In genomic region chr1:147567594-147568381, GRCh38 we compare ENCODE assay signal across 20 cellular contexts. TPM values are rescaled to one million over a fixed set of nuclear protein-coding genes. Genes with fewer than 3 reads are reported as not detected.
DNase-seq lines count a peak whose midpoint lies in the region; ATAC-seq and TF ChIP-seq lines count a peak whose summit lies in the region.
"Had no signal": no experiment of that assay in that cellular context is flagged by ENCODE, and none has a peak within 500 bp of the region (broad histone marks: within the 10 kb centered on the region; RNA-seq: fewer than 3 reads in every experiment).

No MANE protein-coding gene starts in this region.

- H3K36me3 ChIP-seq in PC-9 (ENCODE audit: low read depth) (no peaks in the 10 kb centered on the region), hepatocyte (replicated peaks; ENCODE audit: insufficient read depth, low read depth) (no peaks in the 10 kb centered on the region)
- H3K36me3 ChIP-seq: esophagus muscularis mucosa, right lobe of liver, vagina had no signal

- intact Hi-C loops in PC-9 (cut with micrococcal nuclease; ENCODE audit: unreplicated experiment) = no loop called here

- H3K9me3 Mint-ChIP-seq in neural crest cell = peaks cover 2% of the 10 kb centered on the region
- H3K9me3 Mint-ChIP-seq: activated CD4-positive, alpha-beta memory T cell treated with anti-CD3 and anti-CD28 coated beads, Interleukin-2, amount 10 ng/mL, durations not matched to agents 7 days and 5 days; activated naive CD4-positive, alpha-beta T cell treated with anti-CD3 and anti-CD28 coated beads, Interleukin-2, amount 50 U/mL, for 72 hours; activated T-cell treated with anti-CD3 and anti-CD28 coated beads, Interleukin-2, amount 50 U/mL, for 24 hours; CD8-positive, alpha-beta memory T cell; stimulated activated naive CD8-positive, alpha-beta T cell treated with anti-CD3 and anti-CD28 coated beads, Interleukin-15, amount 100 ng/mL, for 72 hours had no signal

- H3K4me2 ChIP-seq in PC-9 = peak overlapping the region; percentile 50
- H3K4me2 ChIP-seq in hepatocyte = peak overlapping the region; percentile 45

- H3K27me3 ChIP-seq in PC-9 (ENCODE audit: insufficient read depth, low read depth) (no peaks in the 10 kb centered on the region), hepatocyte (no peaks in the 10 kb centered on the region)
- H3K27me3 ChIP-seq: dorsolateral prefrontal cortex, esophagus muscularis mucosa, right lobe of liver, vagina had no signal

- 0 out of 2 replicates have a peak overlapping the region, but pooled peaks have one; percentile 1 for H2AFZ ChIP-seq in PC-9
- H2AFZ ChIP-seq in hepatocyte = no peak overlapping the region

- TF ChIP-seq CTCF in PC-9 (conservative IDR thresholded peaks at IDR 0.05) (no peak), hepatocyte (IDR thresholded peaks at IDR 0.05; ENCODE audit: poor library complexity) (no peak), neural crest cell (conservative IDR thresholded peaks at IDR 0.05) (no peak)

- BruUV-seq in PC-9 (replicated peaks; lab: Mats Ljungman, UMichigan) = no TSS peak

- peak overlapping the region; percentile 21 for H3K4me3 Mint-ChIP-seq in neural crest cell
- H3K4me3 Mint-ChIP-seq: activated CD4-positive, alpha-beta memory T cell treated with anti-CD3 and anti-CD28 coated beads, Interleukin-2, amount 10 ng/mL, durations not matched to agents 7 days and 5 days; activated T-cell treated with anti-CD3 and anti-CD28 coated beads, Interleukin-2, amount 50 U/mL, for 24 hours; CD8-positive, alpha-beta memory T cell; stimulated activated naive CD8-positive, alpha-beta T cell treated with anti-CD3 and anti-CD28 coated beads, Interleukin-15, amount 100 ng/mL, for 72 hours had no signal

- no peak for ATAC-seq in GM19023 (IDR thresholded peaks at IDR 0.05; ENCODE audit: unreplicated experiment)
- ATAC-seq: activated naive CD4-positive, alpha-beta T cell treated with anti-CD3 and anti-CD28 coated beads, Interleukin-2, amount 50 U/mL, for 72 hours; right lobe of liver; stimulated activated naive CD8-positive, alpha-beta T cell treated with anti-CD3 and anti-CD28 coated beads, Interleukin-15, amount 100 ng/mL, for 72 hours had no signal

- H3K9me2 ChIP-seq in PC-9 (ENCODE audit: insufficient read depth) = no peaks in the 10 kb centered on the region
- H3K9me2 ChIP-seq in hepatocyte (replicated peaks; ENCODE audit: insufficient read depth) = no peaks in the 10 kb centered on the region

- H3K4me1 Mint-ChIP-seq in neural crest cell = peaks cover 51% of the 10 kb centered on the region

- CTCF ChIA-PET in PC-9 (lab: Charles Lee) = no interaction called here

- peak; percentile 41 for DNase-seq in ELF-1 (ENCODE audit: low read depth, low spot score)
- peak in 1 of 2 experiments; percentile 31 for DNase-seq in PC-9
- no peak for DNase-seq in hepatocyte (ENCODE audit: low spot score)
- DNase-seq in neural crest cell (ENCODE audit: low read depth, low spot score) = no peak
- DNase-seq in DMS79 (lab: John Stamatoyannopoulos, UW) = no peak
- no peak for DNase-seq in stimulated activated CD4-positive, alpha-beta T cell treated with anti-CD3 and anti-CD28 coated beads, Interleukin-4, amount 100 ng/mL, for 4 hours
- no peak for DNase-seq in stimulated activated CD4-positive, alpha-beta T cell treated with anti-CD3 and anti-CD28 coated beads, Interleukin-12 subunit alpha, Interleukin-12 subunit beta, amount 100 ng/mL, for 4 hours
- DNase-seq: activated CD4-positive, alpha-beta memory T cell treated with anti-CD3 and anti-CD28 coated beads, Interleukin-2, amount 10 ng/mL, durations not matched to agents 7 days and 5 days; activated T-cell treated with anti-CD3 and anti-CD28 coated beads, Interleukin-2, amount 50 U/mL, for 24 hours; CD8-positive, alpha-beta memory T cell; dorsolateral prefrontal cortex; glutamatergic neuron; kidney glomerular epithelial cell; NCI-H69; right lobe of liver; stimulated activated naive CD8-positive, alpha-beta T cell treated with anti-CD3 and anti-CD28 coated beads, Interleukin-15, amount 100 ng/mL, for 72 hours had no signal

- 41% methylated on average over 2 of the region's 2 CpGs for WGBS in hepatocyte (ENCODE audit: low lambda C conversion rate, missing lambda C conversion rate)

- H3K9me3 ChIP-seq in PC-9 (ENCODE audit: insufficient read depth, low read depth) (no peaks in the 10 kb centered on the region), hepatocyte (ENCODE audit: low read depth) (no peaks in the 10 kb centered on the region)
- H3K9me3 ChIP-seq: esophagus muscularis mucosa, right lobe of liver, vagina had no signal

- H3K4me1 ChIP-seq in PC-9 (replicated peaks; ENCODE audit: insufficient read depth) = peaks cover 13% of the 10 kb centered on the region
- H3K4me1 ChIP-seq in hepatocyte (ENCODE audit: insufficient read depth) = no peaks in the 10 kb centered on the region
- H3K4me1 ChIP-seq: right lobe of liver, vagina had no signal

- H3K79me2 ChIP-seq in PC-9 (ENCODE audit: low read depth) (0 out of 2 replicates have a peak, but pooled peaks cover 7% of the 10 kb centered on the region), hepatocyte (peaks cover 73% of the 10 kb centered on the region)

- H3F3A ChIP-seq in PC-9 (ENCODE audit: insufficient read depth, low read depth) = no peaks in the 10 kb centered on the region

- H3K27me3 Mint-ChIP-seq in neural crest cell (ENCODE audit: low read depth) = no peaks in the 10 kb centered on the region
- H3K27me3 Mint-ChIP-seq: activated T-cell treated with anti-CD3 and anti-CD28 coated beads, Interleukin-2, amount 50 U/mL, for 24 hours; stimulated activated naive CD8-positive, alpha-beta T cell treated with anti-CD3 and anti-CD28 coated beads, Interleukin-15, amount 100 ng/mL, for 72 hours had no signal

- H3K36me3 Mint-ChIP-seq in neural crest cell (ENCODE audit: low read depth) = peaks cover 8% of the 10 kb centered on the region
- H3K36me3 Mint-ChIP-seq: activated naive CD4-positive, alpha-beta T cell treated with anti-CD3 and anti-CD28 coated beads, Interleukin-2, amount 50 U/mL, for 72 hours had no signal

- H3K4me3 ChIP-seq in PC-9 (no peak overlapping the region), hepatocyte (no peak overlapping the region)
- H3K4me3 ChIP-seq: dorsolateral prefrontal cortex, esophagus muscularis mucosa, right lobe of liver, vagina had no signal

- POLR2A ChIA-PET in PC-9 (lab: Charles Lee; ENCODE audit: unreplicated experiment) = interaction anchor here (0.8 kb wide), 1 partner anchor 13 kb away, joined by 4 read pairs; no protein-coding TSS in a partner anchor

- H4K20me1 ChIP-seq in PC-9 (ENCODE audit: insufficient read depth) (no peaks in the 10 kb centered on the region), hepatocyte (ENCODE audit: insufficient read depth, poor library complexity, severe bottlenecking) (no peaks in the 10 kb centered on the region)

- H3K27ac ChIP-seq in PC-9 = no peak overlapping the region
- no peak overlapping the region for H3K27ac ChIP-seq in hepatocyte
- H3K27ac ChIP-seq: dorsolateral prefrontal cortex, esophagus muscularis mucosa, right lobe of liver, vagina had no signal

- H3K27ac Mint-ChIP-seq in neural crest cell (ENCODE audit: unreplicated experiment) = peak overlapping the region; percentile 8
- H3K27ac Mint-ChIP-seq: activated CD4-positive, alpha-beta memory T cell treated with anti-CD3 and anti-CD28 coated beads, Interleukin-2, amount 10 ng/mL, durations not matched to agents 7 days and 5 days; activated T-cell treated with anti-CD3 and anti-CD28 coated beads, Interleukin-2, amount 50 U/mL, for 24 hours; CD8-positive, alpha-beta memory T cell; stimulated activated naive CD8-positive, alpha-beta T cell treated with anti-CD3 and anti-CD28 coated beads, Interleukin-15, amount 100 ng/mL, for 72 hours had no signal

RNA-seq across cellular contexts. Expression of gene BCL9, which starts 26.5 kb away (rescaled TPM):
- 31.3 and 32.2 TPM in 2 replicates for total RNA-seq in PC-9 (2021)
- total RNA-seq in hepatocyte = 13.0 and 22.6 TPM in 2 replicates
- 16.5 and 17.0 TPM in 2 replicates for polyA plus RNA-seq in hepatocyte
- total RNA-seq in neural crest cell = 58.4 and 58.8 TPM in 2 replicates
